Comparison of ENCODE assay signal across 35 cellular contexts in genomic region chr9:92520837-92521236, GRCh38. TPM values are rescaled to one million over a fixed set of nuclear protein-coding genes. Genes with fewer than 3 reads are reported as not detected.
"Had no signal": no experiment of that assay in that cellular context is flagged by ENCODE, and none has a peak within 500 bp of the region (broad histone marks: within the 10 kb centered on the region; RNA-seq: fewer than 3 reads in every experiment).

No MANE protein-coding gene starts in this region.

- DNase-seq: activated B cell treated with CpG ODN at 0.5 μM for 24 hours; activated CD4-positive, alpha-beta memory T cell treated with anti-CD3 and anti-CD28 coated beads for 36 hours; activated CD4-positive, alpha-beta T cell treated with anti-CD3 and anti-CD28 coated beads for 4 hours; activated CD4-positive, alpha-beta T cell treated with anti-CD3 and anti-CD28 coated beads, Interleukin-2, amount 10 ng/mL, durations not matched to agents 24 days and 14 days; activated CD4-positive, alpha-beta T cell treated with anti-CD3 and anti-CD28 coated beads, Interleukin-2, amount 50 U/mL, for 1 hour; activated CD4-positive, alpha-beta T cell treated with anti-CD3 and anti-CD28 coated beads, Interleukin-2, amount 50 U/mL, for 4 hours; activated CD4-positive, CD25-positive, alpha-beta regulatory T cell treated with anti-CD3 and anti-CD28 coated beads, Interleukin-2, amount 50 U/mL, for 72 hours; activated CD8-positive, alpha-beta memory T cell treated with anti-CD3 and anti-CD28 coated beads, Interleukin-2, amount 50 U/mL, for 48 hours; activated CD8-positive, alpha-beta T cell treated with anti-CD3 and anti-CD28 coated beads for 36 hours; activated effector memory CD4-positive, alpha-beta T cell treated with Interleukin-2 at 50 U/mL for 16 hours; activated gamma-delta T cell; activated naive CD4-positive, alpha-beta T cell treated with anti-CD3 and anti-CD28 coated beads, Interleukin-2, amount 10 ng/mL, durations not matched to agents 7 days and 5 days; activated naive CD4-positive, alpha-beta T cell treated with Interleukin-2 at 50 U/mL for 16 hours; activated naive CD8-positive, alpha-beta T cell treated with anti-CD3 and anti-CD28 coated beads, Interleukin-2, amount 10 ng/mL, durations not matched to agents 7 days and 5 days; activated naive CD8-positive, alpha-beta T cell treated with anti-CD3 and anti-CD28 coated beads, Interleukin-2, amount 50 U/mL, for 24 hours; activated T-cell treated with anti-CD3 and anti-CD28 coated beads, Interleukin-2, amount 50 U/mL, for 24 hours; activated T-cell treated with anti-CD3 and anti-CD28 coated beads, Interleukin-2, amount 50 U/mL, for 48 hours; amygdala; anterior cingulate cortex; body of pancreas; brain microvascular endothelial cell; central memory CD4-positive, alpha-beta T cell; T-helper 1 cell; T-helper 2 cell; T-helper 9 cell had no signal

- H3K27me3 ChIP-seq: ascending aorta, body of pancreas, brain microvascular endothelial cell, breast epithelium had no signal

- H3K4me1 ChIP-seq: ascending aorta, body of pancreas, breast epithelium had no signal

- ATAC-seq: activated CD8-positive, alpha-beta T cell treated with anti-CD3 and anti-CD28 coated beads for 36 hours; activated naive CD8-positive, alpha-beta T cell treated with anti-CD3 and anti-CD28 coated beads, Interleukin-2, amount 50 U/mL, for 24 hours; body of pancreas had no signal

- H3K27ac ChIP-seq: ascending aorta, body of pancreas, brain microvascular endothelial cell, breast epithelium, VCaP had no signal

- H3K36me3 Mint-ChIP-seq: activated CD4-positive, alpha-beta memory T cell treated with anti-CD3 and anti-CD28 coated beads for 36 hours; activated naive CD4-positive, alpha-beta T cell treated with anti-CD3 and anti-CD28 coated beads, Interleukin-2, amount 10 ng/mL, durations not matched to agents 7 days and 5 days; activated naive CD8-positive, alpha-beta T cell had no signal

- H3K4me1 Mint-ChIP-seq: activated B cell treated with CpG ODN at 0.5 μM for 24 hours; activated CD4-positive, alpha-beta T cell treated with anti-CD3 and anti-CD28 coated beads, Interleukin-2, amount 10 ng/mL, durations not matched to agents 24 days and 14 days; activated naive CD4-positive, alpha-beta T cell treated with anti-CD3 and anti-CD28 coated beads, Interleukin-2, amount 10 ng/mL, durations not matched to agents 7 days and 5 days; activated naive CD4-positive, alpha-beta T cell treated with anti-CD3 and anti-CD28 coated beads, Interleukin-2, amount 50 U/mL, for 24 hours; activated naive CD8-positive, alpha-beta T cell treated with anti-CD3 and anti-CD28 coated beads, Interleukin-2, amount 10 ng/mL, durations not matched to agents 7 days and 5 days; activated naive CD8-positive, alpha-beta T cell treated with anti-CD3 and anti-CD28 coated beads, Interleukin-2, amount 50 U/mL, for 24 hours had no signal

- H3K27ac Mint-ChIP-seq: activated B cell treated with CpG ODN at 0.5 μM for 24 hours; activated CD4-positive, alpha-beta memory T cell treated with anti-CD3 and anti-CD28 coated beads for 36 hours; activated CD4-positive, alpha-beta T cell treated with anti-CD3 and anti-CD28 coated beads, Interleukin-2, amount 10 ng/mL, durations not matched to agents 24 days and 14 days; activated CD8-positive, alpha-beta T cell treated with anti-CD3 and anti-CD28 coated beads for 36 hours; activated naive CD4-positive, alpha-beta T cell treated with anti-CD3 and anti-CD28 coated beads, Interleukin-2, amount 10 ng/mL, durations not matched to agents 7 days and 5 days; activated naive CD4-positive, alpha-beta T cell treated with anti-CD3 and anti-CD28 coated beads, Interleukin-2, amount 50 U/mL, for 24 hours; activated naive CD8-positive, alpha-beta T cell; activated naive CD8-positive, alpha-beta T cell treated with anti-CD3 and anti-CD28 coated beads, Interleukin-2, amount 10 ng/mL, durations not matched to agents 7 days and 5 days; activated naive CD8-positive, alpha-beta T cell treated with anti-CD3 and anti-CD28 coated beads, Interleukin-2, amount 50 U/mL, for 24 hours; activated T-cell treated with anti-CD3 and anti-CD28 coated beads, Interleukin-2, amount 50 U/mL, for 24 hours; activated T-helper 2 cell treated with anti-CD3 and anti-CD28 coated beads, Interferon-gamma antibody, Interleukin-2, Interleukin-4, amounts not matched to agents 10 μg/mL and 5 μg/mL and 100 μg/mL, durations not matched to agents 14 hours and 24 hours and 36 hours; T-helper 1 cell treated with Interleukin-12 subunit alpha and Interleukin-12 subunit beta and Interleukin-4 antibody, amounts not matched to agents 30 μg/mL and 1 μg/mL, for 36 hours; T-helper 2 cell treated with Interferon-gamma antibody and Interleukin-4, amounts not matched to agents 5 μg/mL and 100 μg/mL, for 36 hours had no signal

- H3K27me3 Mint-ChIP-seq: activated B cell treated with CpG ODN at 0.5 μM for 24 hours; activated CD4-positive, alpha-beta memory T cell treated with anti-CD3 and anti-CD28 coated beads for 36 hours; activated CD4-positive, alpha-beta T cell treated with anti-CD3 and anti-CD28 coated beads, Interleukin-2, amount 10 ng/mL, durations not matched to agents 24 days and 14 days; activated CD8-positive, alpha-beta T cell treated with anti-CD3 and anti-CD28 coated beads for 36 hours; activated naive CD4-positive, alpha-beta T cell treated with anti-CD3 and anti-CD28 coated beads, Interleukin-2, amount 10 ng/mL, durations not matched to agents 7 days and 5 days; activated naive CD4-positive, alpha-beta T cell treated with anti-CD3 and anti-CD28 coated beads, Interleukin-2, amount 50 U/mL, for 24 hours; activated naive CD8-positive, alpha-beta T cell; activated naive CD8-positive, alpha-beta T cell treated with anti-CD3 and anti-CD28 coated beads, Interleukin-2, amount 10 ng/mL, durations not matched to agents 7 days and 5 days; activated naive CD8-positive, alpha-beta T cell treated with anti-CD3 and anti-CD28 coated beads, Interleukin-2, amount 50 U/mL, for 24 hours; activated T-cell treated with anti-CD3 and anti-CD28 coated beads, Interleukin-2, amount 50 U/mL, for 24 hours had no signal

- H3K4me3 Mint-ChIP-seq: activated B cell treated with CpG ODN at 0.5 μM for 24 hours; activated CD4-positive, alpha-beta memory T cell treated with anti-CD3 and anti-CD28 coated beads for 36 hours; activated CD4-positive, alpha-beta T cell treated with anti-CD3 and anti-CD28 coated beads, Interleukin-2, amount 10 ng/mL, durations not matched to agents 24 days and 14 days; activated CD8-positive, alpha-beta T cell treated with anti-CD3 and anti-CD28 coated beads for 36 hours; activated naive CD4-positive, alpha-beta T cell treated with anti-CD3 and anti-CD28 coated beads, Interleukin-2, amount 10 ng/mL, durations not matched to agents 7 days and 5 days; activated naive CD4-positive, alpha-beta T cell treated with anti-CD3 and anti-CD28 coated beads, Interleukin-2, amount 50 U/mL, for 24 hours; activated naive CD8-positive, alpha-beta T cell; activated naive CD8-positive, alpha-beta T cell treated with anti-CD3 and anti-CD28 coated beads, Interleukin-2, amount 10 ng/mL, durations not matched to agents 7 days and 5 days; activated naive CD8-positive, alpha-beta T cell treated with anti-CD3 and anti-CD28 coated beads, Interleukin-2, amount 50 U/mL, for 24 hours; activated T-cell treated with anti-CD3 and anti-CD28 coated beads, Interleukin-2, amount 50 U/mL, for 24 hours; T-helper 1 cell treated with Interleukin-12 subunit alpha and Interleukin-12 subunit beta and Interleukin-4 antibody, amounts not matched to agents 30 μg/mL and 1 μg/mL, for 36 hours; T-helper 2 cell treated with Interferon-gamma antibody and Interleukin-4, amounts not matched to agents 5 μg/mL and 100 μg/mL, for 36 hours had no signal

- H3K36me3 ChIP-seq: brain microvascular endothelial cell, breast epithelium had no signal

- H3K4me3 ChIP-seq: ascending aorta, body of pancreas, breast epithelium had no signal

- H3K9me3 ChIP-seq: ascending aorta, body of pancreas, breast epithelium had no signal

- FAIRE-seq: TTC549 had no signal

- H3K9me3 Mint-ChIP-seq: activated B cell treated with CpG ODN at 0.5 μM for 24 hours; activated CD4-positive, alpha-beta memory T cell treated with anti-CD3 and anti-CD28 coated beads for 36 hours; activated CD4-positive, alpha-beta T cell treated with anti-CD3 and anti-CD28 coated beads, Interleukin-2, amount 10 ng/mL, durations not matched to agents 24 days and 14 days; activated CD8-positive, alpha-beta T cell treated with anti-CD3 and anti-CD28 coated beads for 36 hours; activated naive CD4-positive, alpha-beta T cell treated with anti-CD3 and anti-CD28 coated beads, Interleukin-2, amount 10 ng/mL, durations not matched to agents 7 days and 5 days; activated naive CD4-positive, alpha-beta T cell treated with anti-CD3 and anti-CD28 coated beads, Interleukin-2, amount 50 U/mL, for 24 hours; activated naive CD8-positive, alpha-beta T cell treated with anti-CD3 and anti-CD28 coated beads, Interleukin-2, amount 50 U/mL, for 24 hours; activated T-cell treated with anti-CD3 and anti-CD28 coated beads, Interleukin-2, amount 50 U/mL, for 24 hours; activated T-helper 2 cell treated with anti-CD3 and anti-CD28 coated beads, Interferon-gamma antibody, Interleukin-2, Interleukin-4, amounts not matched to agents 10 μg/mL and 5 μg/mL and 100 μg/mL, durations not matched to agents 14 hours and 24 hours and 36 hours; T-helper 1 cell treated with Interleukin-12 subunit alpha and Interleukin-12 subunit beta and Interleukin-4 antibody, amounts not matched to agents 30 μg/mL and 1 μg/mL, for 36 hours; T-helper 2 cell treated with Interferon-gamma antibody and Interleukin-4, amounts not matched to agents 5 μg/mL and 100 μg/mL, for 36 hours had no signal

RNA-seq across cellular contexts. Expression of gene ECM2, which starts 15.0 kb away (rescaled TPM):
- total RNA-seq: activated B cell treated with CpG ODN at 0.5 μM for 24 hours; activated CD4-positive, alpha-beta memory T cell treated with anti-CD3 and anti-CD28 coated beads for 36 hours; activated CD4-positive, alpha-beta T cell treated with anti-CD3 and anti-CD28 coated beads, Interleukin-2, amount 10 ng/mL, durations not matched to agents 24 days and 14 days; activated CD8-positive, alpha-beta memory T cell treated with anti-CD3 and anti-CD28 coated beads for 36 hours; activated CD8-positive, alpha-beta T cell treated with anti-CD3 and anti-CD28 coated beads for 36 hours; activated naive CD8-positive, alpha-beta T cell treated with anti-CD3 and anti-CD28 coated beads, Interleukin-2, amount 10 ng/mL, durations not matched to agents 7 days and 5 days; activated T-helper 2 cell treated with anti-CD3 and anti-CD28 coated beads, Interferon-gamma antibody, Interleukin-2, Interleukin-4, amounts not matched to agents 10 μg/mL and 5 μg/mL and 100 μg/mL, durations not matched to agents 14 hours and 24 hours and 36 hours had no signal

RNA-seq across cellular contexts. Expression of gene ASPN, which starts 38.5 kb away (rescaled TPM):
- total RNA-seq: activated B cell treated with CpG ODN at 0.5 μM for 24 hours; activated CD4-positive, alpha-beta memory T cell treated with anti-CD3 and anti-CD28 coated beads for 36 hours; activated CD4-positive, alpha-beta T cell treated with anti-CD3 and anti-CD28 coated beads, Interleukin-2, amount 10 ng/mL, durations not matched to agents 24 days and 14 days; activated CD8-positive, alpha-beta memory T cell treated with anti-CD3 and anti-CD28 coated beads for 36 hours; activated CD8-positive, alpha-beta T cell treated with anti-CD3 and anti-CD28 coated beads for 36 hours; activated naive CD8-positive, alpha-beta T cell treated with anti-CD3 and anti-CD28 coated beads, Interleukin-2, amount 10 ng/mL, durations not matched to agents 7 days and 5 days; activated T-helper 2 cell treated with anti-CD3 and anti-CD28 coated beads, Interferon-gamma antibody, Interleukin-2, Interleukin-4, amounts not matched to agents 10 μg/mL and 5 μg/mL and 100 μg/mL, durations not matched to agents 14 hours and 24 hours and 36 hours had no signal
